ENCODE assay signal across 13 cellular contexts in genomic region chr11:128719556-128719824, GRCh38. TPM values are rescaled to one million over a fixed set of nuclear protein-coding genes. Genes with fewer than 3 reads are reported as not detected.
DNase-seq lines count a peak whose midpoint lies in the region; ATAC-seq, FAIRE-seq and TF ChIP-seq lines count a peak whose summit lies in the region.
"Had no signal": no experiment of that assay in that cellular context is flagged by ENCODE, and none has a peak within 500 bp of the region (broad histone marks: within the 10 kb centered on the region; RNA-seq: fewer than 3 reads in every experiment).

No MANE protein-coding gene starts in this region.

- peak overlapping the region; percentile 99 for H3K27ac Mint-ChIP-seq in activated naive CD8-positive, alpha-beta T cell
- peak overlapping the region; percentile 86 to 94 for H3K27ac Mint-ChIP-seq in natural killer cell
- no peak overlapping the region for H3K27ac Mint-ChIP-seq in HFFc6

- in situ Hi-C loops in HepG2 (cut with HindIII; ENCODE audit: extremely low pct_ligation_motif_present, low pct_unique_long_range_greater_than_20kb): no loop called here

- H3K36me3 ChIP-seq in right lobe of liver (no peaks in the 10 kb centered on the region), HepG2 (replicated peaks in 1 of 2; ENCODE audit: control insufficient read depth in 1 of 2, insufficient read depth in 2 of 2, low read length in 2 of 2) (no peaks in the 10 kb centered on the region), urinary bladder (ENCODE audit: insufficient read depth) (no peaks in the 10 kb centered on the region)
- H3K36me3 ChIP-seq: left lung had no signal

- no peaks in the 10 kb centered on the region for H3K79me2 ChIP-seq in HepG2 (ENCODE audit: insufficient read depth, low read length)

- H3K9ac ChIP-seq in HepG2 (ENCODE audit: insufficient read depth, low read depth, low read length): no peak overlapping the region

- no peak for ATAC-seq in right lobe of liver
- ATAC-seq in HepG2: no peak
- ATAC-seq in natural killer cell: no peak

- CTCF ChIA-PET in HepG2 (lab: Yijun Ruan, JAX; ENCODE audit: low intra/inter-chr PET ratio, low total read pairs): no interaction called here

- FAIRE-seq in HepG2 (lab: Jason Lieb, UNC): no peak
- FAIRE-seq: bronchial epithelial cell had no signal

- H3K4me3 Mint-ChIP-seq in activated naive CD8-positive, alpha-beta T cell: peak overlapping the region; percentile 86
- peak overlapping the region; percentile 95 for H3K4me3 Mint-ChIP-seq in natural killer cell
- no peak overlapping the region for H3K4me3 Mint-ChIP-seq in HFFc6

- 50% methylated on average over 4 of the region's 5 CpGs for WGBS in right lobe of liver (ENCODE audit: insufficient coverage, low coverage, low lambda C conversion rate, missing lambda C conversion rate)
- 4% methylated on average over 5 of the region's 5 CpGs for WGBS in HepG2 (ENCODE audit: low lambda C conversion rate)
- 91% methylated on average over 5 of the region's 5 CpGs for WGBS in urinary bladder

- DNase-seq in right lobe of liver: peak in 1 of 3 donors; percentile 23
- no peak for DNase-seq in HepG2 (ENCODE audit: low spot score)
- no peak for DNase-seq in natural killer cell
- no peak for DNase-seq in NCI-H510A (lab: John Stamatoyannopoulos, UW)
- no peak for DNase-seq in stimulated activated CD4-positive, alpha-beta T cell treated with anti-CD3 and anti-CD28 coated beads, Interleukin-12 subunit alpha, Interleukin-12 subunit beta, amount 100 ng/mL, for 4 hours
- no peak for DNase-seq in HFFc6
- DNase-seq: left lung; SHP77; stimulated activated naive CD4-positive, alpha-beta T cell treated with Interleukin-2 at 50 U/mL for 16 hours had no signal

- H3K9me3 ChIP-seq in right lobe of liver (no peaks in the 10 kb centered on the region), HepG2 (ENCODE audit: low read length) (no peaks in the 10 kb centered on the region)
- H3K9me3 ChIP-seq: left lung had no signal

- intact Hi-C loops in right lobe of liver (cut with DNase I): no loop called here
- intact Hi-C loops in HepG2 (cut with micrococcal nuclease; ENCODE audit: unreplicated experiment): no loop called here
- intact Hi-C loops in natural killer cell (cut with micrococcal nuclease): no loop called here

- H3K4me1 ChIP-seq in right lobe of liver: peaks cover 0 to 4% (median 2%) of the 10 kb centered on the region in 4 donors
- no peaks in the 10 kb centered on the region for H3K4me1 ChIP-seq in HepG2 (ENCODE audit: insufficient read depth, low read length)
- H3K4me1 ChIP-seq in urinary bladder (ENCODE audit: insufficient read depth): no peaks in the 10 kb centered on the region

- TF ChIP-seq EP300 in HepG2 (IDR thresholded peaks at IDR 0.05; ENCODE audit: low read depth in 2 of 2, low read length in 2 of 2) (no peak), HepG2 (CRISPR knock-in tag; IDR thresholded peaks at IDR 0.05; ENCODE audit: borderline replicate concordance) (no peak)

- H3K9me3 Mint-ChIP-seq in activated naive CD8-positive, alpha-beta T cell (ENCODE audit: low read depth): peaks cover 2% of the 10 kb centered on the region
- H3K9me3 Mint-ChIP-seq in natural killer cell: no peaks in the 10 kb centered on the region
- no peaks in the 10 kb centered on the region for H3K9me3 Mint-ChIP-seq in HFFc6

- no TSS peak for BruUV-seq in HepG2 (replicated peaks; lab: Mats Ljungman, UMichigan)

- H3K36me3 Mint-ChIP-seq in activated naive CD8-positive, alpha-beta T cell: peaks cover 7% of the 10 kb centered on the region
- H3K36me3 Mint-ChIP-seq in natural killer cell (no peaks in the 10 kb centered on the region), HFFc6 (ENCODE audit: low read depth) (peaks cover 8% of the 10 kb centered on the region)

- no peaks in the 10 kb centered on the region for H4K20me1 ChIP-seq in HepG2 (ENCODE audit: insufficient read depth, low read length)

- peak overlapping the region in 2 of 3 donors; percentile 53 to 65 for H3K27ac ChIP-seq in right lobe of liver
- no peak overlapping the region for H3K27ac ChIP-seq in HepG2 (ENCODE audit: extremely low read length, insufficient read depth, low read length)
- peak overlapping the region; percentile 3 for H3K27ac ChIP-seq in urinary bladder (ENCODE audit: low read depth)
- H3K27ac ChIP-seq: C4-2B had no signal

- H3K4me1 Mint-ChIP-seq in activated naive CD8-positive, alpha-beta T cell (ENCODE audit: low read depth): peaks cover 99% of the 10 kb centered on the region
- H3K4me1 Mint-ChIP-seq in natural killer cell: peaks cover 98% of the 10 kb centered on the region in 2 donors
- peaks cover 62% of the 10 kb centered on the region for H3K4me1 Mint-ChIP-seq in HFFc6 (ENCODE audit: low read depth)

- H3K4me3 ChIP-seq in right lobe of liver: no peak overlapping the region
- no peak overlapping the region for H3K4me3 ChIP-seq in HepG2 (replicated peaks in 1 of 3; ENCODE audit: insufficient read depth in 1 of 3, low read depth in 2 of 3, low read length in 3 of 3)
- H3K4me3 ChIP-seq in urinary bladder (ENCODE audit: low read depth, low read length): no peak overlapping the region
- H3K4me3 ChIP-seq: left lung had no signal

- no peak for TF ChIP-seq RAD21 in HepG2 (CRISPR knock-in tag; IDR thresholded peaks at IDR 0.05)

- TF ChIP-seq CTCF in right lobe of liver (IDR thresholded peaks at IDR 0.05) (no peak), HepG2 (CRISPR knock-in tag; IDR thresholded peaks at IDR 0.05) (no peak), natural killer cell (IDR thresholded peaks at IDR 0.05) (no peak), HFFc6 (IDR thresholded peaks at IDR 0.05) (no peak)

- no peaks in the 10 kb centered on the region for H3K27me3 Mint-ChIP-seq in activated naive CD8-positive, alpha-beta T cell
- H3K27me3 Mint-ChIP-seq in natural killer cell (ENCODE audit: low read depth in 2 of 2) (no peaks in the 10 kb centered on the region), HFFc6 (ENCODE audit: insufficient read depth) (peaks cover 6% of the 10 kb centered on the region)

- TF ChIP-seq POLR2A in right lobe of liver (IDR thresholded peaks at IDR 0.05) (no peak), HepG2 (IDR thresholded peaks at IDR 0.05; ENCODE audit: insufficient read depth in 1 of 2, low read depth in 2 of 2, low read length in 2 of 2) (no peak)

- no peak overlapping the region for H3K4me2 ChIP-seq in HepG2 (ENCODE audit: low read depth, low read length)

- H3K27me3 ChIP-seq in right lobe of liver (no peaks in the 10 kb centered on the region), HepG2 (ENCODE audit: control insufficient read depth in 1 of 2, insufficient read depth in 2 of 2, low read length in 2 of 2) (peaks cover 9 to 48% of the 10 kb centered on the region in 2 experiments; a peak in 4 of 5 replicates)
- H3K27me3 ChIP-seq: left lung had no signal

- POLR2A ChIA-PET in HepG2 (lab: Yijun Ruan, JAX): no interaction called here

- H2AFZ ChIP-seq in HepG2 (ENCODE audit: low read length): no peak overlapping the region

TF ChIP-seq in HepG2, 621 proteins besides CTCF, POLR2A, EP300 and RAD21 (continues in another document):
- no peak for TF ChIP-seq ZMYM4 (CRISPR knock-in tag; IDR thresholded peaks at IDR 0.05)

RNA-seq across cellular contexts. Expression of gene FLI1, which starts 25.6 kb away (rescaled TPM):
- 1 to 10 TPM; 3.8 to 7.9 (median 6.2) TPM for total RNA-seq in right lobe of liver
- not detected in 2 replicates for total RNA-seq in HepG2 (2016; rRNA removed; fragmentation: Illumina TruSeq; extraction: Trizol)
- not detected in 2 replicates for total RNA-seq in HepG2 (2016; cell fraction: cytosol; rRNA removed; fragmentation: Illumina TruSeq; extraction: Trizol; ENCODE audit: low read depth)
- not detected in 2 replicates for total RNA-seq in HepG2 (2016; cell fraction: insoluble cytoplasmic fraction; rRNA removed; fragmentation: Illumina TruSeq; extraction: Trizol)
- total RNA-seq in HepG2 (2016; cell fraction: membrane; rRNA removed; fragmentation: Illumina TruSeq; extraction: Trizol): not detected in 2 replicates
- total RNA-seq in HepG2 (2016; cell fraction: nucleus; rRNA removed; fragmentation: Illumina TruSeq; extraction: Trizol): not detected in 2 replicates
- not detected in 2 replicates for polyA plus RNA-seq in HepG2 (2011; rRNA removed)
- not detected in 2 replicates for polyA plus RNA-seq in HepG2 (2011; cell fraction: cytosol; rRNA removed)
- polyA plus RNA-seq in HepG2 (2011; cell fraction: nucleus; rRNA removed): not detected in 2 replicates
- not detected in 2 replicates for polyA plus RNA-seq in HepG2 (2012)
- polyA plus RNA-seq in HepG2 (2016; cell fraction: cytosol; fragmentation: Illumina TruSeq; extraction: Trizol; ENCODE audit: low read depth): not detected in 2 replicates
- not detected in 2 replicates for polyA plus RNA-seq in HepG2 (2016; cell fraction: insoluble cytoplasmic fraction; fragmentation: Illumina TruSeq; extraction: Trizol; ENCODE audit: low read depth)
- not detected in 2 replicates for polyA plus RNA-seq in HepG2 (2016; cell fraction: membrane; fragmentation: Illumina TruSeq; extraction: Trizol; ENCODE audit: low read depth)
- not detected in 2 replicates for polyA plus RNA-seq in HepG2 (2016; cell fraction: nucleus; fragmentation: Illumina TruSeq; extraction: Trizol; ENCODE audit: insufficient read depth, low read depth)
- not detected in 2 replicates for polyA minus RNA-seq in HepG2 (2011; rRNA and poly(A)+ RNA removed; ENCODE audit: low replicate concordance)
- not detected in 2 replicates for polyA minus RNA-seq in HepG2 (2011; cell fraction: cytosol; rRNA and poly(A)+ RNA removed)
- not detected in 2 replicates for polyA minus RNA-seq in HepG2 (2011; cell fraction: nucleus; rRNA and poly(A)+ RNA removed)
- total RNA-seq in natural killer cell: 100 to 1,000 TPM; 123 to 157 (median 148) TPM
- total RNA-seq in urinary bladder: 18.0 TPM
- 12.4 TPM for polyA plus RNA-seq in urinary bladder
- 10 to 100 TPM; 11.0 to 24.2 (median 19.8) TPM for total RNA-seq in HFFc6 (2021; fragmentation: NEBNext Ultra II Directional; extraction: Animal tissue kit (Norgen Biotek cat#: 25700))
